ENCODE assay signal across 19 cellular contexts in the genomic region with DNA sequence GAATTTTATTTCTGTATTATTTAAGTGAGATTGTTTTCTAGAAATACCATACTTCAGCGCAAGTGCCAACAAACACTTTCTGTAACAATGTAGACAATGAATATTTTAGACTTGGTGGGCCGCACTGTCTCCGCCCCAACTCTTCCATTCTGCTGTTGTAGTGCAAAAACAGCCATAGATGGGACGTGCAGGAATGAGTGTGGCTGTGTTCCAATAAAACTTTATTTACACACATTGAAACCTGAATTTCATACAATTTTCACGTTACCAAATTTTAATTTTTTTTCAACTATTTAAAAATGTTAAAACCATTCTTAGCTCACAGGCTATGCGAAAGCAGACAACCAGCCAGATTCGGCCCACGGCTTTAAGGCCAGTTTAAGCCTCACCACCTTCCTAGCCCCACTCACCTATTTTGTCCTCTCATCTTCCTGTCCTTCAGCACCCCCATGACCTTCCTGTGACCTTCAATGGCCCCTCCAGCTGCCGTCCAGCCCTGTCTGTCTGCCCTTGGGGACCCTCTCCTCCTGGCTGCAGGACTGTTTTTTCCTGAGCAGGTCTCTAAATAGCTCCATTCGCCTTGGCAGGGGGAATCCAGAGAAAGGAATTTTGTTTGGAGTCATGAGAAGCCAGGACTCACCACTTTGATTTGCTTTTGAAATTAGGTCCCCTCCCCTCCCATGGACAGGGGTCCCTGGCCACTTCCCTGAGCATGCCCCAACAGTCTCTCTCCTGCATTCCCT. TPM values are rescaled to one million over a fixed set of nuclear protein-coding genes. Genes with fewer than 3 reads are reported as not detected.
DNase-seq lines count a peak whose midpoint lies in the region; ATAC-seq and TF ChIP-seq lines count a peak whose summit lies in the region.
"Had no signal": no experiment of that assay in that cellular context is flagged by ENCODE, and none has a peak within 500 bp of the region (broad histone marks: within the 10 kb centered on the region; RNA-seq: fewer than 3 reads in every experiment).

No MANE protein-coding gene starts in this region.

- H4K8ac ChIP-seq in IMR-90 (ENCODE audit: low read depth in 2 of 2, low read length in 2 of 2) (no peak overlapping the region), mesenchymal stem cell (ENCODE audit: low read length) (no peak overlapping the region)

- H3K56ac ChIP-seq in IMR-90 (ENCODE audit: extremely low read depth, insufficient read depth, low read length), result no peak overlapping the region

- H3K4me2 ChIP-seq in IMR-90 (ENCODE audit: low read depth, low read length) (no peak overlapping the region), mesenchymal stem cell (ENCODE audit: low read length, poor library complexity, severe bottlenecking) (no peak overlapping the region)
- H3K4me2 ChIP-seq: BLaER1, PC-9 had no signal

- DNase-seq in activated CD8-positive, alpha-beta memory T cell treated with anti-CD3 and anti-CD28 coated beads, Interleukin-2, amount 50 U/mL, for 48 hours, result peak; percentile 37
- DNase-seq in activated CD8-positive, alpha-beta memory T cell treated with anti-CD3 and anti-CD28 coated beads for 24 hours, result no peak
- DNase-seq in IMR-90 (no peak), mesenchymal stem cell (no peak), HT-29 (ENCODE audit: low spot score) (no peak), BE2C (no peak)
- DNase-seq in stimulated activated naive B cell treated with anti-CD40 and anti-IgM and Interleukin-4, amounts not matched to agents 10 μg/mL and 1 μg/mL and 100 μg/mL, for 72 hours, result no peak
- DNase-seq: 8988T, GDM1, NCI-H1436, NCI-H2029, NCI-H2171, NCI-H446, NCI-H748 treated with DMSO at 0.1 percent for 48 hours, PC-9 had no signal

- no peaks in the 10 kb centered on the region for H3K27me3 Mint-ChIP-seq in stimulated activated naive B cell treated with anti-CD40 and anti-IgM and Interleukin-4, amounts not matched to agents 10 μg/mL and 1 μg/mL and 100 μg/mL, for 72 hours

- in situ Hi-C loops in IMR-90 (cut with MboI; ENCODE audit: low sequenced_read_pairs), result loop anchor here (10.0 kb wide), 1 partner anchor 374 kb away; no protein-coding TSS in a partner anchor

- H3K18ac ChIP-seq in IMR-90 (ENCODE audit: low read depth, low read length) (no peak overlapping the region), mesenchymal stem cell (ENCODE audit: low read depth in 1 of 2, low read length in 2 of 2) (no peak overlapping the region)

- POLR2A ChIA-PET in IMR-90 (lab: Charles Lee; ENCODE audit: unreplicated experiment), result no interaction called here

- H3K9ac ChIP-seq in IMR-90 (ENCODE audit: low read depth, low read length) (no peak overlapping the region), mesenchymal stem cell (ENCODE audit: low read length) (no peak overlapping the region)
- H3K9ac ChIP-seq: BLaER1 had no signal

- H2BK120ac ChIP-seq in IMR-90 (ENCODE audit: low read depth, low read length) (no peak overlapping the region), mesenchymal stem cell (ENCODE audit: low read depth, low read length) (no peak overlapping the region)

- no peak overlapping the region for H3K4me3 Mint-ChIP-seq in stimulated activated naive B cell treated with anti-CD40 and anti-IgM and Interleukin-4, amounts not matched to agents 10 μg/mL and 1 μg/mL and 100 μg/mL, for 72 hours

- H2AFZ ChIP-seq in IMR-90 (replicated peaks; ENCODE audit: low read length, poor library complexity) (peak overlapping the region; percentile 38), mesenchymal stem cell (ENCODE audit: low read depth, low read length) (no peak overlapping the region)
- H2AFZ ChIP-seq: PC-9 had no signal

- H2BK5ac ChIP-seq in IMR-90 (ENCODE audit: low read depth, low read length, poor library complexity, severe bottlenecking) (no peak overlapping the region), mesenchymal stem cell (ENCODE audit: low read depth, low read length, poor library complexity, severe bottlenecking) (no peak overlapping the region)

- TF ChIP-seq CTCF in IMR-90 (conservative IDR thresholded peaks at IDR 0.05; ENCODE audit: low read depth, low read length), result no peak
- TF ChIP-seq CTCF in BE2C (IDR thresholded peaks at IDR 0.05; ENCODE audit: low read depth, low read length), result no peak

- no peak overlapping the region for H3K23ac ChIP-seq in IMR-90 (ENCODE audit: low read depth, low read length)
- H3K23ac ChIP-seq in mesenchymal stem cell (ENCODE audit: low read length in 2 of 2), result no peak overlapping the region

- intact Hi-C loops in IMR-90 (cut with micrococcal nuclease), result loop anchor here (10.0 kb wide), 1 partner anchor 604 kb away; no protein-coding TSS in a partner anchor

- peaks cover 14% of the 10 kb centered on the region for H3K27me3 ChIP-seq in IMR-90 (ENCODE audit: control insufficient read depth, insufficient read depth, low read length)
- peaks cover 8% of the 10 kb centered on the region in 2 experiments for H3K27me3 ChIP-seq in mesenchymal stem cell (ENCODE audit: control insufficient read depth in 1 of 2, insufficient read depth in 1 of 2, low read length in 2 of 2)
- H3K27me3 ChIP-seq in BE2C, result no peaks in the 10 kb centered on the region
- H3K27me3 ChIP-seq: BLaER1 had no signal

- peak overlapping the region; percentile 57 for H3K27ac Mint-ChIP-seq in stimulated activated naive B cell treated with anti-CD40 and anti-IgM and Interleukin-4, amounts not matched to agents 10 μg/mL and 1 μg/mL and 100 μg/mL, for 72 hours

- no peak for TF ChIP-seq RAD21 in IMR-90 (IDR thresholded peaks at IDR 0.05; ENCODE audit: low read length)

- H4K20me1 ChIP-seq in IMR-90 (ENCODE audit: insufficient read depth, low read length), result no peaks in the 10 kb centered on the region; the same call in 1 of the 2 replicates
- H4K20me1 ChIP-seq: BLaER1 had no signal

- H3K36me3 Mint-ChIP-seq in stimulated activated naive B cell treated with anti-CD40 and anti-IgM and Interleukin-4, amounts not matched to agents 10 μg/mL and 1 μg/mL and 100 μg/mL, for 72 hours, result peaks cover 0 to under 1% of the 10 kb centered on the region in 2 donors

- H3K79me1 ChIP-seq in IMR-90 (ENCODE audit: low read depth in 1 of 2, low read length in 2 of 2) (no peaks in the 10 kb centered on the region), mesenchymal stem cell (replicated peaks; ENCODE audit: low read length, poor library complexity, severe bottlenecking) (no peaks in the 10 kb centered on the region)

- H2AK5ac ChIP-seq in IMR-90 (ENCODE audit: low read depth, low read length) (no peak overlapping the region), mesenchymal stem cell (ENCODE audit: low read length, severe bottlenecking) (no peak overlapping the region)

- dilution Hi-C loops in IMR-90 (cut with HindIII; ENCODE audit: low sequenced_read_pairs, unreplicated experiment), result no loop called here

- H3K9me1 ChIP-seq in IMR-90 (ENCODE audit: insufficient read depth, low read length), result no peaks in the 10 kb centered on the region

- H4K5ac ChIP-seq in IMR-90 (ENCODE audit: low read depth, low read length), result no peak overlapping the region

- H2AK9ac ChIP-seq in IMR-90 (replicated peaks; ENCODE audit: low read depth, low read length, poor library complexity), result peak overlapping the region; percentile 50

- H3K36me3 ChIP-seq in IMR-90 (ENCODE audit: control insufficient read depth, insufficient read depth, low read length) (no peaks in the 10 kb centered on the region), mesenchymal stem cell (ENCODE audit: control insufficient read depth in 1 of 2, insufficient read depth in 2 of 2, low read depth in 1 of 2, low read length in 2 of 2) (no peaks in the 10 kb centered on the region), BE2C (no peaks in the 10 kb centered on the region)
- H3K36me3 ChIP-seq: BLaER1, HAP-1, SJSA1 had no signal

- no peaks in the 10 kb centered on the region for H3K9me3 Mint-ChIP-seq in stimulated activated naive B cell treated with anti-CD40 and anti-IgM and Interleukin-4, amounts not matched to agents 10 μg/mL and 1 μg/mL and 100 μg/mL, for 72 hours

- H4K91ac ChIP-seq in IMR-90 (ENCODE audit: insufficient read depth, low read depth, low read length) (no peak overlapping the region), mesenchymal stem cell (ENCODE audit: low read length) (no peak overlapping the region)

- no peak overlapping the region for H3K4me3 ChIP-seq in IMR-90 (ENCODE audit: insufficient read depth, low read depth, low read length)
- H3K4me3 ChIP-seq in mesenchymal stem cell (ENCODE audit: insufficient read depth in 1 of 2, low read depth in 1 of 2, low read length in 2 of 2), result no peak overlapping the region
- H3K4me3 ChIP-seq in BE2C (ENCODE audit: low read depth, low read length), result no peak overlapping the region
- H3K4me3 ChIP-seq: BLaER1, HAP-1, PC-9, SJSA1 had no signal

- H3K4me1 ChIP-seq in IMR-90 (ENCODE audit: control insufficient read depth, insufficient read depth, low read length) (no peaks in the 10 kb centered on the region), mesenchymal stem cell (ENCODE audit: control insufficient read depth, insufficient read depth, low read depth, low read length) (peaks cover 2% of the 10 kb centered on the region), BE2C (no peaks in the 10 kb centered on the region)
- H3K4me1 ChIP-seq: HAP-1, SJSA1 had no signal

- H3K14ac ChIP-seq in IMR-90 (replicated peaks; ENCODE audit: low read depth, low read length), result no peak overlapping the region
- no peak overlapping the region for H3K14ac ChIP-seq in mesenchymal stem cell (ENCODE audit: low read length in 2 of 2)

- H2BK15ac ChIP-seq in IMR-90 (ENCODE audit: low read depth, low read length) (no peak overlapping the region), mesenchymal stem cell (ENCODE audit: low read depth, poor library complexity, severe bottlenecking) (peak overlapping the region; percentile 60)

- no peak for ATAC-seq in IMR-90 (ENCODE audit: low read depth)
- ATAC-seq in stimulated activated naive B cell treated with anti-CD40 and anti-IgM and Interleukin-4, amounts not matched to agents 10 μg/mL and 1 μg/mL and 100 μg/mL, for 72 hours (replicated peaks), result no peak
- ATAC-seq in GM21526 (IDR thresholded peaks at IDR 0.05; ENCODE audit: low FRiP score, unreplicated experiment), result no peak

- H3K4ac ChIP-seq in IMR-90 (ENCODE audit: low read depth, low read length) (no peak overlapping the region), mesenchymal stem cell (ENCODE audit: low read depth in 1 of 2, low read length in 2 of 2) (no peak overlapping the region)

- 77 to 100% methylated on average over 1 to 4 of the region's 10 CpGs for WGBS in IMR-90 (ENCODE audit: extremely low coverage in 2 of 2, insufficient read length in 1 of 2), 2 experiments
- 67% methylated on average over 10 of the region's 10 CpGs for WGBS in mesenchymal stem cell

- no peak for TF ChIP-seq POLR2A in IMR-90 (IDR thresholded peaks at IDR 0.05; ENCODE audit: low read depth, low read length)

- no peaks in the 10 kb centered on the region for H3K9me3 ChIP-seq in IMR-90 (ENCODE audit: control insufficient read depth, insufficient read depth, low read length)
- no peaks in the 10 kb centered on the region for H3K9me3 ChIP-seq in mesenchymal stem cell (ENCODE audit: control insufficient read depth, low read length)
- H3K9me3 ChIP-seq in BE2C, result no peaks in the 10 kb centered on the region
- H3K9me3 ChIP-seq: HAP-1, SJSA1 had no signal

- no peak overlapping the region for H2BK20ac ChIP-seq in IMR-90 (ENCODE audit: low read depth, low read length)

- no peak overlapping the region for H3K27ac ChIP-seq in IMR-90 (ENCODE audit: insufficient read depth, low read length)
- no peak overlapping the region for H3K27ac ChIP-seq in mesenchymal stem cell (ENCODE audit: low read length, poor library complexity, severe bottlenecking)
- H3K27ac ChIP-seq: BLaER1, PC-9, SJSA1 had no signal

- peaks cover 29 to 42% of the 10 kb centered on the region in 2 donors for H3K4me1 Mint-ChIP-seq in stimulated activated naive B cell treated with anti-CD40 and anti-IgM and Interleukin-4, amounts not matched to agents 10 μg/mL and 1 μg/mL and 100 μg/mL, for 72 hours

- H2BK12ac ChIP-seq in mesenchymal stem cell (ENCODE audit: low read length in 2 of 2), result no peak overlapping the region

- CTCF ChIA-PET in IMR-90 (lab: Yijun Ruan, JAX), result no interaction called here

- BruUV-seq in IMR-90 (replicated peaks; lab: Mats Ljungman, UMichigan), result no TSS peak

RNA-seq across cellular contexts. Expression of gene ANXA6, which starts 11.2 kb away (rescaled TPM):
- total RNA-seq in IMR-90 (2012; rRNA removed), result 610 and 633 TPM in 2 replicates
- 346 and 355 TPM in 2 replicates for polyA plus RNA-seq in IMR-90 (2012; rRNA removed)
- 237 and 242 TPM in 2 replicates for polyA plus RNA-seq in IMR-90 (2012; cell fraction: cytosol; rRNA removed)
- 152 and 159 TPM in 2 replicates for polyA plus RNA-seq in IMR-90 (2012; cell fraction: nucleus; rRNA removed; ENCODE audit: low replicate concordance)
- 338 TPM for polyA plus RNA-seq in mesenchymal stem cell (2013, experiment 1 of 2)
- polyA plus RNA-seq in mesenchymal stem cell (2013, experiment 2 of 2), result 340 TPM
- total RNA-seq in HT-29 (2014; rRNA removed; shearing (Covaris generic)), result 3.6 and 5.3 TPM in 2 replicates
- 114 TPM for polyA plus RNA-seq in BE2C (2012; ENCODE audit: insufficient read depth, insufficient read length, low read depth)

RNA-seq across cellular contexts. Expression of gene CCDC69, which starts 55.1 kb away (rescaled TPM):
- 0.36 and 0.56 TPM in 2 replicates for total RNA-seq in IMR-90 (2012; rRNA removed)
- 0.36 and 0.48 TPM in 2 replicates for polyA plus RNA-seq in IMR-90 (2012; rRNA removed)
- polyA plus RNA-seq in IMR-90 (2012; cell fraction: cytosol; rRNA removed), result 0.25 and 0.31 TPM in 2 replicates
- 0.11 and 0.24 TPM in 2 replicates for polyA plus RNA-seq in IMR-90 (2012; cell fraction: nucleus; rRNA removed; ENCODE audit: low replicate concordance)
- 11.2 TPM for polyA plus RNA-seq in mesenchymal stem cell (2013, experiment 1 of 2)
- 10.8 TPM for polyA plus RNA-seq in mesenchymal stem cell (2013, experiment 2 of 2)
- total RNA-seq in HT-29 (2014; rRNA removed; shearing (Covaris generic)), result 0.33 and 0.50 TPM in 2 replicates
- polyA plus RNA-seq in BE2C (2012; ENCODE audit: insufficient read depth, insufficient read length, low read depth), result 0.12 TPM

Comparison
In these comparisons a context has a peak if more than half of its experiments do, and no peak if none do; other contexts are left out.
1. RNA of gene ANXA6, which starts 11.2 kb away (total RNA-seq): 610 to 633 TPM in IMR-90; 3.6 to 5.3 TPM in HT-29; every median in the first group is over 10 times any median in the second.